ENCODE assay signal across 10 cellular contexts in the genomic region with DNA sequence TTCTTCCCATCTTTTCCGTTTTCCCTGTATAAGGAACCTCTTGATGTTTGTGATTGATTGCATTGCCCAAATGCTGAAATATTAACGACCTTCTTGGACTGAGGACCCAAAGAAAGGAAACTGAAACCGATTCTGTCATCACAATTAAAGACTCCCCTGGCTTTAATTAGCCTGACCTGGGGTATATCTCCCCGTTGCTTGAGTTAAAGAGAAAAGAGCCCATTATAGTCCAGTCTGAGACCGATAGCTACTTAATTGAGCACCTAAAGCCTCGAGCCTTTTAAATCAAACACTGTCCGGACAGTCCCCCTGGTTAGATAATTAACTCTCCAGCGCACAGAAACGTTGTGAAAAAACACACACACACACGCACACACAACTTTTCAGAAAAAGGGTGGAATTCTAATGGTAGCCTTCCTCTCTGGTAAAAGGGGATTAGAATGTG. TPM values are rescaled to one million over a fixed set of nuclear protein-coding genes. Genes with fewer than 3 reads are reported as not detected.
DNase-seq lines count a peak whose midpoint lies in the region; ATAC-seq and TF ChIP-seq lines count a peak whose summit lies in the region.
"Had no signal": no experiment of that assay in that cellular context is flagged by ENCODE, and none has a peak within 500 bp of the region (broad histone marks: within the 10 kb centered on the region; RNA-seq: fewer than 3 reads in every experiment).

No MANE protein-coding gene starts in this region.

- H3K9me3 Mint-ChIP-seq in HFFc6 (no peaks in the 10 kb centered on the region), nephron progenitor cell (no peaks in the 10 kb centered on the region)
- H3K9me3 Mint-ChIP-seq in dendritic cell treated with granulocyte-macrophage colony-stimulating factor and Interleukin-4, amounts not matched to agents 40 ng/mL and 50 ng/mL, for 4 days = no peaks in the 10 kb centered on the region

- H3K36me3 ChIP-seq in H7 (replicated peaks; ENCODE audit: control insufficient read depth, insufficient read depth, low read length) = peaks cover 26% of the 10 kb centered on the region

- TF ChIP-seq CTCF in AG04449 (IDR thresholded peaks at IDR 0.05; ENCODE audit: insufficient read depth, low read length, missing control alignments) (no peak), HFFc6 (IDR thresholded peaks at IDR 0.05) (no peak), nephron progenitor cell (IDR thresholded peaks at IDR 0.05) (no peak)

- intact Hi-C loops in dendritic cell treated with granulocyte-macrophage colony-stimulating factor and Interleukin-4, amounts not matched to agents 40 ng/mL and 50 ng/mL, for 4 days (cut with micrococcal nuclease) = loop anchor here (10.0 kb wide), 1 partner anchor 422 kb away; a partner anchor contains a TSS

- CTCF ChIA-PET in AG04449 (lab: Yijun Ruan, JAX) = interaction anchor here (0.8 to 3.2 kb wide), 5 partner anchors 8 to 966 kb away, joined by 3 to 21 read pairs (median 4); no protein-coding TSS in a partner anchor

- H3K27ac Mint-ChIP-seq in HFFc6 (peak overlapping the region; percentile 38), nephron progenitor cell (no peak overlapping the region)
- peak overlapping the region; percentile 12 for H3K27ac Mint-ChIP-seq in dendritic cell treated with granulocyte-macrophage colony-stimulating factor and Interleukin-4, amounts not matched to agents 40 ng/mL and 50 ng/mL, for 4 days

- H3K27me3 Mint-ChIP-seq in HFFc6 (ENCODE audit: insufficient read depth) = no peaks in the 10 kb centered on the region; the same call in none of the 2 replicates
- peaks cover 3% of the 10 kb centered on the region for H3K27me3 Mint-ChIP-seq in dendritic cell treated with granulocyte-macrophage colony-stimulating factor and Interleukin-4, amounts not matched to agents 40 ng/mL and 50 ng/mL, for 4 days
- H3K27me3 Mint-ChIP-seq in nephron progenitor cell (ENCODE audit: low read depth, poor library complexity) = no peaks in the 10 kb centered on the region

- DNase-seq in AG04449 (ENCODE audit: low read depth, low spot score) = no peak
- DNase-seq in HFFc6 = no peak
- no peak for DNase-seq in nephron progenitor cell
- no peak for DNase-seq in H7
- no peak for DNase-seq in SW480 (ENCODE audit: low spot score)
- DNase-seq in HPDE6-E6E7 (ENCODE audit: extremely low spot score) = no peak
- DNase-seq: DND-41, left ventricle myocardium superior had no signal

- H3K27me3 ChIP-seq in H7 (ENCODE audit: control insufficient read depth, insufficient read depth, low read length) = no peaks in the 10 kb centered on the region

- H3K4me3 Mint-ChIP-seq in HFFc6 (peak overlapping the region; percentile 88; the same call in 1 of the 2 replicates), nephron progenitor cell (peak overlapping the region; percentile 83)
- H3K4me3 Mint-ChIP-seq in dendritic cell treated with granulocyte-macrophage colony-stimulating factor and Interleukin-4, amounts not matched to agents 40 ng/mL and 50 ng/mL, for 4 days = no peak overlapping the region

- H3K4me1 Mint-ChIP-seq in HFFc6 (ENCODE audit: low read depth) (peaks cover 72% of the 10 kb centered on the region), nephron progenitor cell (peaks cover 79% of the 10 kb centered on the region)
- H3K4me1 Mint-ChIP-seq in dendritic cell treated with granulocyte-macrophage colony-stimulating factor and Interleukin-4, amounts not matched to agents 40 ng/mL and 50 ng/mL, for 4 days (ENCODE audit: low read depth) = peaks cover 49% of the 10 kb centered on the region

- H3K4me3 ChIP-seq in AG04449 (ENCODE audit: low read depth, low read length) (peak overlapping the region; percentile 71), H7 (ENCODE audit: insufficient read depth, low read depth, low read length) (no peak overlapping the region)

- H3K36me3 Mint-ChIP-seq in HFFc6 (ENCODE audit: low read depth) = peaks cover 52% of the 10 kb centered on the region
- H3K36me3 Mint-ChIP-seq in dendritic cell treated with granulocyte-macrophage colony-stimulating factor and Interleukin-4, amounts not matched to agents 40 ng/mL and 50 ng/mL, for 4 days (ENCODE audit: low read depth) = peaks cover 81% of the 10 kb centered on the region
- H3K36me3 Mint-ChIP-seq in nephron progenitor cell (ENCODE audit: low read depth) = peaks cover 54% of the 10 kb centered on the region

- no peak for ATAC-seq in GM18870 (IDR thresholded peaks at IDR 0.05; ENCODE audit: unreplicated experiment)
- ATAC-seq: left ventricle myocardium superior had no signal

- POLR2A ChIA-PET in AG04449 (lab: Yijun Ruan, JAX) = no interaction called here

RNA-seq across cellular contexts. Expression of a gene that starts 8.0 kb away (rescaled TPM):
- total RNA-seq in HFFc6 (2021; fragmentation: NEBNext Ultra II Directional; extraction: Animal tissue kit (Norgen Biotek cat#: 25700)) = 10 to 100 TPM; 33.1 to 43.4 (median 38.3) TPM
- total RNA-seq in H7 (2014; rRNA removed; shearing (Covaris generic)) = 175 and 192 TPM in 2 replicates
